ENCODE assay signal across 27 cellular contexts in genomic region chr12:33472299-33472698, GRCh38. TPM values are rescaled to one million over a fixed set of nuclear protein-coding genes. Genes with fewer than 3 reads are reported as not detected.
"Had no signal": no experiment of that assay in that cellular context is flagged by ENCODE, and none has a peak within 500 bp of the region (broad histone marks: within the 10 kb centered on the region; RNA-seq: fewer than 3 reads in every experiment).

No MANE protein-coding gene starts in this region.

- DNase-seq: activated CD4-positive, alpha-beta T cell treated with anti-CD3 and anti-CD28 coated beads for 4 hours; activated CD8-positive, alpha-beta memory T cell treated with anti-CD3 and anti-CD28 coated beads, Interleukin-2, amount 50 U/mL, for 4 hours; activated CD8-positive, alpha-beta T cell treated with anti-CD3 and anti-CD28 coated beads for 36 hours; activated naive CD4-positive, alpha-beta T cell; activated T-cell treated with anti-CD3 and anti-CD28 coated beads, Interleukin-2, amount 50 U/mL, for 72 hours; aorta; NCI-H1048; NCI-H1930; NCI-H2171; NCI-H2227 treated with DMSO at 0.1 percent for 48 hours; NCI-H526 treated with DMSO at 0.1 percent for 48 hours; NCI-H82; Right ventricle myocardium superior; RPMI8226; SW 1271 had no signal

- H3K4me3 Mint-ChIP-seq: activated CD8-positive, alpha-beta T cell treated with anti-CD3 and anti-CD28 coated beads for 36 hours; activated naive CD4-positive, alpha-beta T cell treated with anti-CD3 and anti-CD28 coated beads, Interleukin-2, amount 50 U/mL, for 24 hours; activated T-cell treated with anti-CD3 and anti-CD28 coated beads, Interleukin-2, amount 50 U/mL, for 72 hours; central memory CD8-positive, alpha-beta T cell; T-helper 2 cell treated with Interferon-gamma antibody and Interleukin-4, amounts not matched to agents 5 μg/mL and 100 μg/mL, for 36 hours had no signal

- H3K4me1 Mint-ChIP-seq: activated naive CD4-positive, alpha-beta T cell treated with anti-CD3 and anti-CD28 coated beads, Interleukin-2, amount 50 U/mL, for 24 hours; central memory CD8-positive, alpha-beta T cell had no signal

- H3K27me3 ChIP-seq: breast epithelium, SJSA1 had no signal

- H3K36me3 Mint-ChIP-seq: activated naive CD4-positive, alpha-beta T cell treated with anti-CD3 and anti-CD28 coated beads, Interleukin-2, amount 50 U/mL, for 24 hours had no signal

- H3K36me3 ChIP-seq: breast epithelium, SJSA1 had no signal

- H3K4me2 ChIP-seq: KMS-11 had no signal

- H3K4me1 ChIP-seq: breast epithelium, SJSA1 had no signal

- H3K9me3 ChIP-seq: SJSA1 had no signal

- H3K9me3 Mint-ChIP-seq: T-helper 2 cell treated with Interferon-gamma antibody and Interleukin-4, amounts not matched to agents 5 μg/mL and 100 μg/mL, for 36 hours had no signal

- ATAC-seq: activated CD4-positive, CD25-positive, alpha-beta regulatory T cell treated with anti-CD3 and anti-CD28 coated beads, Interleukin-2, amount 50 U/mL, for 24 hours; activated CD8-positive, alpha-beta T cell treated with anti-CD3 and anti-CD28 coated beads for 36 hours; activated T-cell treated with anti-CD3 and anti-CD28 coated beads, Interleukin-2, amount 50 U/mL, for 72 hours; Panc1; SK-N-SH treated with all-trans-retinoic acid at 6 μM for 48 hours had no signal

- H3K4me3 ChIP-seq: breast epithelium, SJSA1 had no signal

- H3K27ac Mint-ChIP-seq: activated CD8-positive, alpha-beta T cell treated with anti-CD3 and anti-CD28 coated beads for 36 hours; activated naive CD4-positive, alpha-beta T cell treated with anti-CD3 and anti-CD28 coated beads, Interleukin-2, amount 50 U/mL, for 24 hours; activated T-cell treated with anti-CD3 and anti-CD28 coated beads, Interleukin-2, amount 50 U/mL, for 72 hours; T-helper 2 cell treated with Interferon-gamma antibody and Interleukin-4, amounts not matched to agents 5 μg/mL and 100 μg/mL, for 36 hours had no signal

- H3K27ac ChIP-seq: breast epithelium, KMS-11, SJSA1 had no signal

- H3K27me3 Mint-ChIP-seq: activated CD8-positive, alpha-beta T cell treated with anti-CD3 and anti-CD28 coated beads for 36 hours; activated naive CD4-positive, alpha-beta T cell treated with anti-CD3 and anti-CD28 coated beads, Interleukin-2, amount 50 U/mL, for 24 hours; central memory CD8-positive, alpha-beta T cell had no signal

- H3K9ac ChIP-seq: KMS-11 had no signal

RNA-seq across cellular contexts. Expression of gene SYT10, which starts 32.7 kb away (rescaled TPM):
- total RNA-seq: activated CD8-positive, alpha-beta T cell treated with anti-CD3 and anti-CD28 coated beads for 36 hours; activated T-cell treated with anti-CD3 and anti-CD28 coated beads, Interleukin-2, amount 50 U/mL, for 72 hours; breast epithelium; NCI-H460; OCI-LY7; Right ventricle myocardium superior; SJSA1; T-helper 1 cell treated with Interleukin-12 subunit alpha and Interleukin-12 subunit beta and Interleukin-4 antibody, amounts not matched to agents 30 ng/mL and 1 ng/mL, for 36 hours had no signal
- polyA plus RNA-seq: aorta had no signal
